ENCODE assay signal across 2 cellular contexts in genomic region chr9:94979904-94980507, GRCh38.
TF ChIP-seq lines count a peak whose summit lies in the region.

No MANE protein-coding gene starts in this region.

TF ChIP-seq in SK-N-SH treated with all-trans-retinoic acid at 6 μM for 48 hours, 23 proteins besides CTCF, POLR2A, EP300 and RAD21 (continued from another document):
- TF ChIP-seq PATZ1 (CRISPR knock-in tag; IDR thresholded peaks at IDR 0.05; ENCODE audit: borderline replicate concordance), result no peak
- TF ChIP-seq CSDC2 (CRISPR knock-in tag; IDR thresholded peaks at IDR 0.05), result no peak
- no peak for TF ChIP-seq ARNTL (CRISPR knock-in tag; IDR thresholded peaks at IDR 0.05; ENCODE audit: borderline replicate concordance, low read depth)
- no peak for TF ChIP-seq ZNF8 (CRISPR knock-in tag; IDR thresholded peaks at IDR 0.05)
- TF ChIP-seq OSR1 (CRISPR knock-in tag; IDR thresholded peaks at IDR 0.05), result no peak
- TF ChIP-seq CREB5 (CRISPR knock-in tag; IDR thresholded peaks at IDR 0.05; ENCODE audit: low read depth), result no peak
- TF ChIP-seq TSHZ2 (CRISPR knock-in tag; IDR thresholded peaks at IDR 0.05), result no peak
- TF ChIP-seq ZNF565 (CRISPR knock-in tag; conservative IDR thresholded peaks at IDR 0.05; ENCODE audit: low read depth), result no peak
- TF ChIP-seq CSRNP3 (CRISPR knock-in tag; IDR thresholded peaks at IDR 0.05), result no peak

TF ChIP-seq in SK-N-SH, 30 proteins besides CTCF, POLR2A, EP300 and RAD21 (continued from another document):
- TF ChIP-seq REST (IDR thresholded peaks at IDR 0.05; ENCODE audit: low read depth, low read length), result no peak
- no peak for TF ChIP-seq ELF1 (IDR thresholded peaks at IDR 0.05)
- TF ChIP-seq MXI1 (IDR thresholded peaks at IDR 0.05; ENCODE audit: low read depth, low read length), result no peak
- no peak for TF ChIP-seq USF1 (IDR thresholded peaks at IDR 0.05; ENCODE audit: borderline replicate concordance, low read depth)
- no peak for TF ChIP-seq FOXJ3 (CRISPR knock-in tag; IDR thresholded peaks at IDR 0.05)
- no peak for TF ChIP-seq IRF3 (IDR thresholded peaks at IDR 0.05; ENCODE audit: low read depth, low read length)
- TF ChIP-seq RCOR1 (IDR thresholded peaks at IDR 0.05; ENCODE audit: low read length), result no peak
- TF ChIP-seq TEAD4 (IDR thresholded peaks at IDR 0.05; ENCODE audit: borderline replicate concordance, insufficient read depth), result no peak
- no peak for TF ChIP-seq NFIC (IDR thresholded peaks at IDR 0.05; ENCODE audit: borderline replicate concordance)
TF ChIP-seq in SK-N-SH: peak in this region for 0.
